32 cellular contexts compared by ENCODE assay signal in genomic region chr1:70628973-70629372, GRCh38.
"Had no signal": no experiment of that assay in that cellular context is flagged by ENCODE, and none has a peak within 500 bp of the region (broad histone marks: within the 10 kb centered on the region; RNA-seq: fewer than 3 reads in every experiment).

No MANE protein-coding gene starts in this region.

- H3K27ac ChIP-seq: heart left ventricle, pancreas, prostate gland, sigmoid colon, thyroid gland, upper lobe of left lung had no signal

- H3K4me1 ChIP-seq: heart left ventricle, pancreas, prostate gland, sigmoid colon, thyroid gland, upper lobe of left lung had no signal

- H3K4me1 Mint-ChIP-seq: activated CD4-positive, alpha-beta memory T cell treated with anti-CD3 and anti-CD28 coated beads, Interleukin-2, amount 10 ng/mL, durations not matched to agents 7 days and 5 days; activated CD4-positive, alpha-beta T cell treated with anti-CD3 and anti-CD28 coated beads, Interleukin-2, amount 10 ng/mL, durations not matched to agents 7 days and 5 days; activated naive CD4-positive, alpha-beta T cell treated with anti-CD3 and anti-CD28 coated beads, Interleukin-2, amount 50 U/mL, for 24 hours; activated naive CD8-positive, alpha-beta T cell treated with anti-CD3 and anti-CD28 coated beads, Interleukin-2, amount 50 U/mL, for 24 hours; activated T-helper 17 cell treated with anti-CD3 and anti-CD28 coated beads, Interleukin-2, amount 50 U/mL, for 72 hours; immature natural killer cell; mesothelial cell of epicardium; naive thymus-derived CD4-positive, alpha-beta T cell; stimulated activated memory B cell treated with anti-CD40 and anti-IgM and Interleukin-4, amounts not matched to agents 10 μg/mL and 1 μg/mL and 100 μg/mL, for 72 hours; stimulated activated naive CD8-positive, alpha-beta T cell treated with anti-CD3 and anti-CD28 coated beads, Interleukin-15, amount 100 ng/mL, for 72 hours had no signal

- H3K4me3 ChIP-seq: heart left ventricle, pancreas, prostate gland, sigmoid colon, smooth muscle cell, thyroid gland, upper lobe of left lung had no signal

- H3K36me3 ChIP-seq: heart left ventricle, pancreas, prostate gland, sigmoid colon, thyroid gland, upper lobe of left lung had no signal

- H3K4me3 Mint-ChIP-seq: activated CD4-positive, alpha-beta memory T cell treated with anti-CD3 and anti-CD28 coated beads, Interleukin-2, amount 10 ng/mL, durations not matched to agents 7 days and 5 days; activated CD4-positive, alpha-beta T cell treated with anti-CD3 and anti-CD28 coated beads, Interleukin-2, amount 10 ng/mL, durations not matched to agents 7 days and 5 days; activated naive CD4-positive, alpha-beta T cell treated with anti-CD3 and anti-CD28 coated beads, Interleukin-2, amount 50 U/mL, for 24 hours; activated naive CD8-positive, alpha-beta T cell treated with anti-CD3 and anti-CD28 coated beads, Interleukin-2, amount 50 U/mL, for 24 hours; activated T-cell treated with anti-CD3 and anti-CD28 coated beads, Interleukin-2, amount 50 U/mL, for 4 hours; activated T-helper 17 cell treated with anti-CD3 and anti-CD28 coated beads, Interleukin-2, amount 50 U/mL, for 72 hours; effector memory CD8-positive, alpha-beta T cell; immature natural killer cell; mesothelial cell of epicardium; naive thymus-derived CD4-positive, alpha-beta T cell; stimulated activated memory B cell treated with anti-CD40 and anti-IgM and Interleukin-4, amounts not matched to agents 10 μg/mL and 1 μg/mL and 100 μg/mL, for 72 hours; stimulated activated naive CD8-positive, alpha-beta T cell treated with anti-CD3 and anti-CD28 coated beads, Interleukin-15, amount 100 ng/mL, for 72 hours; T-helper 2 cell treated with Interferon-gamma antibody and Interleukin-4, amounts not matched to agents 5 μg/mL and 100 μg/mL, for 36 hours had no signal

- DNase-seq: activated CD4-positive, alpha-beta memory T cell treated with anti-CD3 and anti-CD28 coated beads, Interleukin-2, amount 10 ng/mL, durations not matched to agents 7 days and 5 days; activated CD4-positive, alpha-beta T cell treated with anti-CD3 and anti-CD28 coated beads, Interleukin-2, amount 10 ng/mL, durations not matched to agents 7 days and 5 days; activated naive CD8-positive, alpha-beta T cell treated with anti-CD3 and anti-CD28 coated beads, Interleukin-2, amount 50 U/mL, for 24 hours; activated T-cell treated with anti-CD3 and anti-CD28 coated beads, Interleukin-2, amount 50 U/mL, for 4 hours; amygdala; caudate nucleus; cortex of kidney; effector memory CD8-positive, alpha-beta T cell; foreskin fibroblast; hypothalamus; immature natural killer cell; kidney; left colon; naive thymus-derived CD4-positive, alpha-beta T cell; pancreas; retina; sigmoid colon; stimulated activated CD4-positive, alpha-beta T cell treated with anti-CD3 and anti-CD28 coated beads, Interleukin-1b, Interleukin-23, amount 100 ng/mL, for 48 hours; stimulated activated CD4-positive, alpha-beta T cell treated with anti-CD3 and anti-CD28 coated beads, Interleukin-4, amount 100 ng/mL, for 4 hours; stimulated activated CD8-positive, alpha-beta memory T cell treated with anti-CD3 and anti-CD28 coated beads, Interleukin-4, amount 100 ng/mL, for 48 hours; stimulated activated naive CD8-positive, alpha-beta T cell treated with anti-CD3 and anti-CD28 coated beads, Interleukin-15, amount 100 ng/mL, for 72 hours; thyroid gland; upper lobe of left lung had no signal

- ATAC-seq: activated CD4-positive, CD25-positive, alpha-beta regulatory T cell treated with anti-CD3 and anti-CD28 coated beads, Interleukin-2, amount 50 U/mL, for 24 hours; activated naive CD8-positive, alpha-beta T cell treated with anti-CD3 and anti-CD28 coated beads, Interleukin-2, amount 50 U/mL, for 24 hours; activated T-cell treated with anti-CD3 and anti-CD28 coated beads, Interleukin-2, amount 50 U/mL, for 4 hours; activated T-helper 17 cell treated with anti-CD3 and anti-CD28 coated beads, Interleukin-2, amount 50 U/mL, for 72 hours; effector memory CD8-positive, alpha-beta T cell; heart left ventricle; left colon; naive thymus-derived CD4-positive, alpha-beta T cell; stimulated activated memory B cell treated with anti-CD40 and anti-IgM and Interleukin-4, amounts not matched to agents 10 μg/mL and 1 μg/mL and 100 μg/mL, for 72 hours; stimulated activated naive CD8-positive, alpha-beta T cell treated with anti-CD3 and anti-CD28 coated beads, Interleukin-15, amount 100 ng/mL, for 72 hours had no signal

- H3K36me3 Mint-ChIP-seq: activated naive CD4-positive, alpha-beta T cell treated with anti-CD3 and anti-CD28 coated beads, Interleukin-2, amount 50 U/mL, for 24 hours; immature natural killer cell; mesothelial cell of epicardium; naive thymus-derived CD4-positive, alpha-beta T cell; stimulated activated memory B cell treated with anti-CD40 and anti-IgM and Interleukin-4, amounts not matched to agents 10 μg/mL and 1 μg/mL and 100 μg/mL, for 72 hours had no signal

- H3K9me3 Mint-ChIP-seq: activated CD4-positive, alpha-beta memory T cell treated with anti-CD3 and anti-CD28 coated beads, Interleukin-2, amount 10 ng/mL, durations not matched to agents 7 days and 5 days; activated CD4-positive, alpha-beta T cell treated with anti-CD3 and anti-CD28 coated beads, Interleukin-2, amount 10 ng/mL, durations not matched to agents 7 days and 5 days; activated naive CD4-positive, alpha-beta T cell treated with anti-CD3 and anti-CD28 coated beads, Interleukin-2, amount 50 U/mL, for 24 hours; activated naive CD8-positive, alpha-beta T cell treated with anti-CD3 and anti-CD28 coated beads, Interleukin-2, amount 50 U/mL, for 24 hours; activated T-helper 17 cell treated with anti-CD3 and anti-CD28 coated beads, Interleukin-2, amount 50 U/mL, for 72 hours; stimulated activated memory B cell treated with anti-CD40 and anti-IgM and Interleukin-4, amounts not matched to agents 10 μg/mL and 1 μg/mL and 100 μg/mL, for 72 hours; stimulated activated naive CD8-positive, alpha-beta T cell treated with anti-CD3 and anti-CD28 coated beads, Interleukin-15, amount 100 ng/mL, for 72 hours; T-helper 2 cell treated with Interferon-gamma antibody and Interleukin-4, amounts not matched to agents 5 μg/mL and 100 μg/mL, for 36 hours had no signal

- H3K9me3 ChIP-seq: pancreas, prostate gland, sigmoid colon, thyroid gland, upper lobe of left lung had no signal

- H3K27ac Mint-ChIP-seq: activated CD4-positive, alpha-beta memory T cell treated with anti-CD3 and anti-CD28 coated beads, Interleukin-2, amount 10 ng/mL, durations not matched to agents 7 days and 5 days; activated CD4-positive, alpha-beta T cell treated with anti-CD3 and anti-CD28 coated beads, Interleukin-2, amount 10 ng/mL, durations not matched to agents 7 days and 5 days; activated naive CD4-positive, alpha-beta T cell treated with anti-CD3 and anti-CD28 coated beads, Interleukin-2, amount 50 U/mL, for 24 hours; activated naive CD8-positive, alpha-beta T cell treated with anti-CD3 and anti-CD28 coated beads, Interleukin-2, amount 50 U/mL, for 24 hours; activated T-helper 17 cell treated with anti-CD3 and anti-CD28 coated beads, Interleukin-2, amount 50 U/mL, for 72 hours; immature natural killer cell; mesothelial cell of epicardium; naive thymus-derived CD4-positive, alpha-beta T cell; stimulated activated memory B cell treated with anti-CD40 and anti-IgM and Interleukin-4, amounts not matched to agents 10 μg/mL and 1 μg/mL and 100 μg/mL, for 72 hours; stimulated activated naive CD8-positive, alpha-beta T cell treated with anti-CD3 and anti-CD28 coated beads, Interleukin-15, amount 100 ng/mL, for 72 hours; T-helper 2 cell treated with Interferon-gamma antibody and Interleukin-4, amounts not matched to agents 5 μg/mL and 100 μg/mL, for 36 hours had no signal

- H3K4me2 ChIP-seq: smooth muscle cell had no signal

- H3K27me3 Mint-ChIP-seq: activated CD4-positive, alpha-beta memory T cell treated with anti-CD3 and anti-CD28 coated beads, Interleukin-2, amount 10 ng/mL, durations not matched to agents 7 days and 5 days; activated CD4-positive, alpha-beta T cell treated with anti-CD3 and anti-CD28 coated beads, Interleukin-2, amount 10 ng/mL, durations not matched to agents 7 days and 5 days; activated naive CD4-positive, alpha-beta T cell treated with anti-CD3 and anti-CD28 coated beads, Interleukin-2, amount 50 U/mL, for 24 hours; activated naive CD8-positive, alpha-beta T cell treated with anti-CD3 and anti-CD28 coated beads, Interleukin-2, amount 50 U/mL, for 24 hours; activated T-helper 17 cell treated with anti-CD3 and anti-CD28 coated beads, Interleukin-2, amount 50 U/mL, for 72 hours; effector memory CD8-positive, alpha-beta T cell; stimulated activated memory B cell treated with anti-CD40 and anti-IgM and Interleukin-4, amounts not matched to agents 10 μg/mL and 1 μg/mL and 100 μg/mL, for 72 hours; stimulated activated naive CD8-positive, alpha-beta T cell treated with anti-CD3 and anti-CD28 coated beads, Interleukin-15, amount 100 ng/mL, for 72 hours had no signal

- H3K27me3 ChIP-seq: heart left ventricle, pancreas, sigmoid colon, thyroid gland, upper lobe of left lung had no signal
